ENCODE assay signal across 22 cellular contexts in the genomic region with DNA sequence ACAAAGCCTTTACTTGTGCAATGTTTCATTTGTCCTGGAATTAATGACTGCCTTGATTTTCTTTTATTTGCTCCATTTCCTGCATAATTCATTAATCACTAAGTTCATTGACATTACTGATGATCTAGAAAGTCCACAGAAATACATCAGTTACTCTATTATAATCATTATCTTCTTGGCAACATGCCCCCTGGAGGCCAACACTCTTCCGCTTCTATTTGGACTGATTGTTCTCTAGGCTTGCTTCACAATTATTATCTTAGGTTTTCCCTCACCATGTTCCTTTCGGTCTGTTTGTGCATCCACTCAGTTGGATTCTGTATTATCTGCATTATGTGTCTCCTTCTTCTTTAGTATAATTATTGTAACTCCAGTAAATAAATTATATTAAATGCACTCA.
DNase-seq lines count a peak whose midpoint lies in the region; ATAC-seq and TF ChIP-seq lines count a peak whose summit lies in the region.
"Had no signal": no experiment of that assay in that cellular context is flagged by ENCODE, and none has a peak within 500 bp of the region (broad histone marks: within the 10 kb centered on the region; RNA-seq: fewer than 3 reads in every experiment).

No MANE protein-coding gene starts in this region.

- ATAC-seq in RWPE2 (ENCODE audit: low read depth), result no peak
- ATAC-seq in GM18520 (IDR thresholded peaks at IDR 0.05; ENCODE audit: unreplicated experiment), result no peak
- ATAC-seq in GM19455 (IDR thresholded peaks at IDR 0.05; ENCODE audit: unreplicated experiment), result no peak
- ATAC-seq: activated T-helper 17 cell treated with anti-CD3 and anti-CD28 coated beads, Interleukin-2, amount 50 U/mL, for 72 hours; stimulated activated effector memory CD8-positive, alpha-beta T cell treated with anti-CD3 and anti-CD28 coated beads, Interleukin-12 subunit alpha, Interleukin-12 subunit beta, amount 100 ng/mL, for 72 hours had no signal

- H2AFZ ChIP-seq in hepatocyte, result no peak overlapping the region

- H3K36me3 ChIP-seq in H7 (replicated peaks; ENCODE audit: control insufficient read depth, insufficient read depth, low read length) (no peaks in the 10 kb centered on the region), RWPE2 (ENCODE audit: low read depth) (no peaks in the 10 kb centered on the region), hepatocyte (replicated peaks; ENCODE audit: insufficient read depth, low read depth) (no peaks in the 10 kb centered on the region), vagina (no peaks in the 10 kb centered on the region)
- H3K36me3 ChIP-seq: HAP-1, suprapubic skin, WERI-Rb-1 had no signal

- no peak for TF ChIP-seq POLR2A in vagina (IDR thresholded peaks at IDR 0.05)

- no peak overlapping the region for H3K4me2 ChIP-seq in hepatocyte

- peak; percentile 16 for DNase-seq in H7
- DNase-seq in RWPE2 (ENCODE audit: low spot score), result no peak
- no peak for DNase-seq in hepatocyte (ENCODE audit: low spot score)
- no peak for DNase-seq in vagina (ENCODE audit: extremely low spot score in 2 of 2)
- DNase-seq in putamen (ENCODE audit: low spot score), result no peak
- DNase-seq: activated CD4-positive, alpha-beta T cell treated with anti-CD3 and anti-CD28 coated beads, Interleukin-2, amount 10 ng/mL, durations not matched to agents 7 days and 5 days; activated naive CD8-positive, alpha-beta T cell treated with anti-CD3 and anti-CD28 coated beads, Interleukin-2, amount 10 ng/mL, durations not matched to agents 7 days and 5 days; CD4-positive, CD25-positive, alpha-beta regulatory T cell; DMS79; effector CD8-positive, alpha-beta T cell; NCI-H1436 treated with DMSO at 0.1 percent for 48 hours; NCI-H345; small intestine; stimulated activated CD4-positive, alpha-beta T cell treated with anti-CD3 and anti-CD28 coated beads, Interleukin-2, amount 100 ng/mL, for 24 hours; WERI-Rb-1 had no signal

- H4K20me1 ChIP-seq in hepatocyte (ENCODE audit: insufficient read depth, poor library complexity, severe bottlenecking), result no peaks in the 10 kb centered on the region

- TF ChIP-seq CTCF in C4-2B (conservative IDR thresholded peaks at IDR 0.05) (0 out of 2 replicates have a peak, but pooled peaks have one; percentile 2), RWPE2 (IDR thresholded peaks at IDR 0.05; ENCODE audit: poor library complexity, severe bottlenecking) (peak; percentile 9), hepatocyte (IDR thresholded peaks at IDR 0.05; ENCODE audit: poor library complexity) (peak; percentile 4), vagina (IDR thresholded peaks at IDR 0.05) (no peak)

- no peaks in the 10 kb centered on the region for H3K27me3 ChIP-seq in H7 (ENCODE audit: control insufficient read depth, insufficient read depth, low read length)
- no peaks in the 10 kb centered on the region for H3K27me3 ChIP-seq in RWPE2 (ENCODE audit: insufficient read depth, poor library complexity, severe bottlenecking)
- H3K27me3 ChIP-seq in hepatocyte, result no peaks in the 10 kb centered on the region
- H3K27me3 ChIP-seq in vagina, result no peaks in the 10 kb centered on the region
- H3K27me3 ChIP-seq: suprapubic skin had no signal

- no peaks in the 10 kb centered on the region for H3K79me2 ChIP-seq in hepatocyte

- H3K4me3 ChIP-seq in H7 (ENCODE audit: insufficient read depth, low read depth, low read length), result no peak overlapping the region
- H3K4me3 ChIP-seq in RWPE2 (ENCODE audit: severe bottlenecking), result no peak overlapping the region
- no peak overlapping the region for H3K4me3 ChIP-seq in hepatocyte
- H3K4me3 ChIP-seq in vagina, result no peak overlapping the region
- H3K4me3 ChIP-seq: HAP-1, suprapubic skin had no signal

- intact Hi-C loops in vagina (cut with DNase I), result no loop called here

- peaks cover 1% of the 10 kb centered on the region for H3K9me3 ChIP-seq in RWPE2 (ENCODE audit: severe bottlenecking)
- no peaks in the 10 kb centered on the region for H3K9me3 ChIP-seq in hepatocyte (ENCODE audit: low read depth)
- no peaks in the 10 kb centered on the region for H3K9me3 ChIP-seq in vagina
- H3K9me3 ChIP-seq: HAP-1, suprapubic skin had no signal

- WGBS in hepatocyte (ENCODE audit: low lambda C conversion rate, missing lambda C conversion rate), result 91% methylated on average over 2 of the region's 2 CpGs

- H3K27ac ChIP-seq in C4-2B, result no peak overlapping the region
- no peak overlapping the region for H3K27ac ChIP-seq in RWPE2 (ENCODE audit: poor library complexity, severe bottlenecking)
- H3K27ac ChIP-seq in hepatocyte, result no peak overlapping the region
- no peak overlapping the region for H3K27ac ChIP-seq in vagina
- H3K27ac ChIP-seq: suprapubic skin, WERI-Rb-1 had no signal

- H3K4me1 ChIP-seq in RWPE2 (ENCODE audit: insufficient read depth, poor library complexity, severe bottlenecking), result no peaks in the 10 kb centered on the region
- H3K4me1 ChIP-seq in hepatocyte (ENCODE audit: insufficient read depth), result no peaks in the 10 kb centered on the region
- H3K4me1 ChIP-seq in vagina, result no peaks in the 10 kb centered on the region
- H3K4me1 ChIP-seq: HAP-1, suprapubic skin had no signal

- H3K9me2 ChIP-seq in hepatocyte (replicated peaks; ENCODE audit: insufficient read depth), result no peaks in the 10 kb centered on the region

Comparison
In these comparisons a context has a peak if more than half of its experiments do, and no peak if none do; other contexts are left out.
1. CTCF ChIP-seq: peak in C4-2B (single experiment), RWPE2 (single experiment) and hepatocyte (single experiment); none in vagina (0 of 3).